ENCODE assay signal across 23 cellular contexts in the genomic region with DNA sequence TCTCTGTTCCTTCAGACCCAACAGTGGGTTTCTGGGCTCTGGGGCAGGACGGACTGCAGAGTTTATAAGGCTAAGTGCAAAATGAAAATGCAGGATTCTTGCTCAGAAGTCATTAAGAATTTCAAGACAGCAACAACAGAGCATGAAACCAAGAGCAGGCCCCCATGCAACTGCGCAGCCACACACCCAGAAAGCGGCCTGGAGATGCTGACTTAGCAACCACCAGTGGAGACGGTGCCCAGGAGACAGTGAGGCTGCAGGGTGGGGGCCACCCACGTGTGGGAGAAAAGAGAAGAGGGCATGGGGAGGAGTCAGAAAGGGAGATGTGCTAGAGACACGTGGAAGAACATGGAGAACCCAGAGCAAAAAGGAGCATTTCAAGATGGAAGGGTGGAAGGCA.
"Had no signal": no experiment of that assay in that cellular context is flagged by ENCODE, and none has a peak within 500 bp of the region (broad histone marks: within the 10 kb centered on the region; RNA-seq: fewer than 3 reads in every experiment).

No MANE protein-coding gene starts in this region.

- H3K4me1 ChIP-seq: prostate gland, right atrium auricular region, sigmoid colon, testis, tibial artery had no signal

- H3K27me3 Mint-ChIP-seq: stimulated activated memory B cell treated with anti-CD40 and anti-IgM and Interleukin-4, amounts not matched to agents 10 μg/mL and 1 μg/mL and 100 μg/mL, for 72 hours had no signal

- H3K27me3 ChIP-seq: right atrium auricular region, sigmoid colon, testis had no signal

- H3K9me3 ChIP-seq: prostate gland, right atrium auricular region, sigmoid colon, testis, tibial artery had no signal

- H3K4me3 ChIP-seq: lung, prostate gland, right atrium auricular region, sigmoid colon, testis, tibial artery had no signal

- H3K4me1 Mint-ChIP-seq: stimulated activated memory B cell treated with anti-CD40 and anti-IgM and Interleukin-4, amounts not matched to agents 10 μg/mL and 1 μg/mL and 100 μg/mL, for 72 hours had no signal

- H3K36me3 Mint-ChIP-seq: naive thymus-derived CD4-positive, alpha-beta T cell; stimulated activated memory B cell treated with anti-CD40 and anti-IgM and Interleukin-4, amounts not matched to agents 10 μg/mL and 1 μg/mL and 100 μg/mL, for 72 hours; type B pancreatic cell had no signal

- H3K36me3 ChIP-seq: prostate gland, right atrium auricular region, sigmoid colon, tibial artery had no signal

- FAIRE-seq: frontal cortex, keratinocyte had no signal

- ATAC-seq: left lobe of liver; naive thymus-derived CD4-positive, alpha-beta T cell; stimulated activated memory B cell treated with anti-CD40 and anti-IgM and Interleukin-4, amounts not matched to agents 10 μg/mL and 1 μg/mL and 100 μg/mL, for 72 hours; stimulated activated naive CD8-positive, alpha-beta T cell treated with anti-CD3 and anti-CD28 coated beads, Interleukin-15, Interleukin-2, amounts not matched to agents 100 U/mL and 50 U/mL, for 24 hours had no signal

- DNase-seq: cerebellar nuclear complex; cortex of kidney; effector CD4-positive, alpha-beta T cell; head of caudate nucleus; mesenchymal stem cell; midbrain; naive thymus-derived CD4-positive, alpha-beta T cell; sigmoid colon; stimulated activated CD4-positive, alpha-beta T cell treated with anti-CD3 and anti-CD28 coated beads, Interleukin-2, amount 100 ng/mL, for 24 hours; stimulated activated CD4-positive, alpha-beta T cell treated with anti-CD3 and anti-CD28 coated beads, Interleukin-4, amount 100 ng/mL, for 24 hours; stimulated activated naive CD8-positive, alpha-beta T cell treated with anti-CD3 and anti-CD28 coated beads, Interleukin-15, Interleukin-2, amounts not matched to agents 100 U/mL and 50 U/mL, for 24 hours; substantia nigra; testis; tibial artery had no signal

- H3K27ac Mint-ChIP-seq: naive thymus-derived CD4-positive, alpha-beta T cell; stimulated activated memory B cell treated with anti-CD40 and anti-IgM and Interleukin-4, amounts not matched to agents 10 μg/mL and 1 μg/mL and 100 μg/mL, for 72 hours; type B pancreatic cell had no signal

- H3K4me3 Mint-ChIP-seq: naive thymus-derived CD4-positive, alpha-beta T cell; neural crest cell; stimulated activated memory B cell treated with anti-CD40 and anti-IgM and Interleukin-4, amounts not matched to agents 10 μg/mL and 1 μg/mL and 100 μg/mL, for 72 hours; type B pancreatic cell had no signal

- H3K9me3 Mint-ChIP-seq: naive thymus-derived CD4-positive, alpha-beta T cell; neural crest cell; stimulated activated memory B cell treated with anti-CD40 and anti-IgM and Interleukin-4, amounts not matched to agents 10 μg/mL and 1 μg/mL and 100 μg/mL, for 72 hours; type B pancreatic cell had no signal

- H3K27ac ChIP-seq: prostate gland, right atrium auricular region, sigmoid colon, testis, tibial artery had no signal
